ENCODE assay signal across 7 cellular contexts in the genomic region with DNA sequence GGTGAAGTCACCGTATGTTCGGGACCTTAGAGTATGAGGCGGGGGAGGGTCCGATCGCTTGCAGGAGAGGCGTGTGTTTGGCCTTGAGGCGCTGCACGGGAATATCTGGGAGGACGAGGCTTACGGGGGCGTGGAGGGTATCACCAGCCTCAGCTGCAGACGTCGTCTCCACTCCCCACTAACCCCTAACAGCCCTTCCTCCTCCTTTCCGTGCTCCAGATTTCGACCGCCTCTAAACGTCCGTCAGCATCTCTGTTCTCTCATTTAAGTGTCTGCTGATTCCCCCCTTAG. TPM values are rescaled to one million over a fixed set of nuclear protein-coding genes. Genes with fewer than 3 reads are reported as not detected.
DNase-seq lines count a peak whose midpoint lies in the region; ATAC-seq and TF ChIP-seq lines count a peak whose summit lies in the region.

No MANE protein-coding gene starts in this region.

- H3K36me3 Mint-ChIP-seq in H9 (ENCODE audit: insufficient read depth in 1 of 3, low read depth in 3 of 3), result peaks cover 30 to 38% (median 35%) of the 10 kb centered on the region in 3 experiments

- WGBS in H9 (ENCODE audit: extremely low coverage, insufficient read length, low lambda C conversion rate), result no CpG with 5 or more reads among the region's 18 CpGs
- no CpG with 5 or more reads among the region's 18 CpGs for WGBS in trophoblast cell (ENCODE audit: extremely low coverage, insufficient coverage, insufficient read length)

- H4K5ac ChIP-seq in H9 (ENCODE audit: insufficient read length, low read depth, low read length), result no peak overlapping the region

- peak overlapping the region in 1 of 3 experiments; percentile 77; a peak in 2 of 7 replicates for H3K27ac Mint-ChIP-seq in H9

- peaks cover 7 to 24% of the 10 kb centered on the region in 2 experiments for H3K4me1 Mint-ChIP-seq in H9

- peaks cover 1% of the 10 kb centered on the region; the same call in 1 of the 2 replicates for H3K79me2 ChIP-seq in H9 (ENCODE audit: insufficient read depth, low read length)
- peaks cover 6% of the 10 kb centered on the region for H3K79me2 ChIP-seq in trophoblast cell (ENCODE audit: control insufficient read depth, insufficient read depth, low read length, poor library complexity)

- no peak overlapping the region for H2BK15ac ChIP-seq in H9 (ENCODE audit: low read depth, low read length)

- no peaks in the 10 kb centered on the region; a peak in 2 of 5 replicates for H3K9me3 Mint-ChIP-seq in H9

- DNase-seq in H9 (no peak), SK-N-MC (ENCODE audit: low read depth, low spot score) (no peak), foreskin fibroblast (no peak), trophoblast cell (no peak), pons (ENCODE audit: low spot score) (no peak)

- no peak overlapping the region for H2BK20ac ChIP-seq in H9 (ENCODE audit: low read depth, low read length, poor library complexity, severe bottlenecking)

- H3K18ac ChIP-seq in H9 (ENCODE audit: insufficient read length, low read depth, low read length) (no peak overlapping the region), trophoblast cell (ENCODE audit: low read length) (peak overlapping the region; percentile 93)

- H2BK120ac ChIP-seq in H9 (ENCODE audit: low read depth, low read length, poor library complexity, severe bottlenecking), result no peak overlapping the region
- no peak overlapping the region for H2BK120ac ChIP-seq in trophoblast cell (ENCODE audit: insufficient read depth, low read length, poor library complexity)

- H3K27ac ChIP-seq in H9 (ENCODE audit: insufficient read length, low read depth, low read length) (no peak overlapping the region), SK-N-MC (peak overlapping the region; percentile 68; the same call in 1 of the 2 replicates), trophoblast cell (ENCODE audit: low read depth, low read length) (no peak overlapping the region)

- no peak overlapping the region for H3K14ac ChIP-seq in H9 (ENCODE audit: insufficient read depth, low read length)
- peak overlapping the region; percentile 95 for H3K14ac ChIP-seq in trophoblast cell (ENCODE audit: low read length)

- H3K27me3 ChIP-seq in H9 (ENCODE audit: insufficient read depth, low read length) (no peaks in the 10 kb centered on the region), trophoblast cell (ENCODE audit: insufficient read depth, low read length) (no peaks in the 10 kb centered on the region)

- H3K23ac ChIP-seq in H9 (ENCODE audit: insufficient read length, low read depth, low read length) (no peak overlapping the region), trophoblast cell (ENCODE audit: low read length) (no peak overlapping the region)

- H3K4ac ChIP-seq in H9 (ENCODE audit: low read depth, low read length), result no peak overlapping the region
- H3K4ac ChIP-seq in trophoblast cell (ENCODE audit: low read depth, low read length), result peak overlapping the region; percentile 59

- no peak overlapping the region for H4K12ac ChIP-seq in trophoblast cell (ENCODE audit: low read depth, low read length)

- H3K36me3 ChIP-seq in SK-N-MC (ENCODE audit: insufficient read depth, low read length) (peaks cover 24% of the 10 kb centered on the region), trophoblast cell (ENCODE audit: control insufficient read depth in 1 of 2, insufficient read depth in 2 of 2, low read length in 2 of 2) (peaks cover 16 to 17% of the 10 kb centered on the region in 2 experiments)

- no peak overlapping the region for H2BK5ac ChIP-seq in H9 (ENCODE audit: insufficient read length, low read length)
- H2BK5ac ChIP-seq in trophoblast cell (ENCODE audit: low read depth, low read length, poor library complexity), result no peak overlapping the region

- H2BK12ac ChIP-seq in H9 (ENCODE audit: insufficient read length, low read depth, low read length) (no peak overlapping the region), trophoblast cell (ENCODE audit: low read length) (no peak overlapping the region)

- H3K9ac ChIP-seq in H9 (ENCODE audit: extremely low read depth, insufficient read length, low read length), result peak overlapping the region; percentile 62
- H3K9ac ChIP-seq in SK-N-MC (ENCODE audit: insufficient read length), result peak overlapping the region; percentile 95
- H3K9ac ChIP-seq in trophoblast cell (ENCODE audit: low read length), result peak overlapping the region; percentile 95

- H4K8ac ChIP-seq in H9 (replicated peaks; ENCODE audit: insufficient read length, low read depth, low read length) (no peak overlapping the region), trophoblast cell (ENCODE audit: low read depth, low read length) (peak overlapping the region; percentile 98)

- H3K4me3 ChIP-seq in SK-N-MC, result peak overlapping the region; percentile 99
- H3K4me3 ChIP-seq in foreskin fibroblast (ENCODE audit: low read depth in 1 of 2, low read length in 2 of 2), result peak overlapping the region; percentile 80 to 81
- peak overlapping the region; percentile 98 for H3K4me3 ChIP-seq in trophoblast cell (ENCODE audit: low read depth, low read length)

- no peak overlapping the region for H3T11ph ChIP-seq in H9 (ENCODE audit: low read length)

- H3K79me1 ChIP-seq in H9 (ENCODE audit: insufficient read depth, low read depth, low read length, poor library complexity, severe bottlenecking) (no peaks in the 10 kb centered on the region), trophoblast cell (ENCODE audit: low read length) (peaks cover 4% of the 10 kb centered on the region)

- peak overlapping the region; percentile 63 for H3K4me2 ChIP-seq in H9 (ENCODE audit: insufficient read depth, insufficient read length, low read length)
- peak overlapping the region; percentile 81 for H3K4me2 ChIP-seq in trophoblast cell (ENCODE audit: low read length)

- TF ChIP-seq CTCF in H9 (conservative IDR thresholded peaks at IDR 0.05) (no peak), foreskin fibroblast (IDR thresholded peaks at IDR 0.05; ENCODE audit: low read depth, low read length) (no peak)

- peaks cover 5% of the 10 kb centered on the region for H3K23me2 ChIP-seq in H9 (ENCODE audit: insufficient read length, low read depth, low read length, poor library complexity, severe bottlenecking)

- H4K20me1 ChIP-seq in H9 (ENCODE audit: control insufficient read depth, insufficient read depth, insufficient read length), result no peaks in the 10 kb centered on the region

- H4K91ac ChIP-seq in H9 (ENCODE audit: insufficient read length, low read depth, low read length), result no peak overlapping the region
- no peak overlapping the region for H4K91ac ChIP-seq in trophoblast cell (ENCODE audit: low read depth, low read length)

- H2AFZ ChIP-seq in H9 (ENCODE audit: low read length) (no peak overlapping the region), trophoblast cell (ENCODE audit: insufficient read depth, low read length, poor library complexity) (peak overlapping the region; percentile 94)

- peak overlapping the region; percentile 88 to 90 for H3K4me3 Mint-ChIP-seq in H9

- H3K4me1 ChIP-seq in H9 (ENCODE audit: insufficient read depth, low read length) (no peaks in the 10 kb centered on the region), trophoblast cell (ENCODE audit: control insufficient read depth in 1 of 2, insufficient read depth in 2 of 2, low read length in 2 of 2) (peaks cover 0 to 2% of the 10 kb centered on the region in 2 experiments)

- H2AK5ac ChIP-seq in H9 (ENCODE audit: insufficient read length, low read length) (no peak overlapping the region), trophoblast cell (ENCODE audit: low read length) (no peak overlapping the region)

- ATAC-seq in GM19467 (IDR thresholded peaks at IDR 0.05; ENCODE audit: unreplicated experiment), result no peak
- no peak for ATAC-seq in GM21717 (IDR thresholded peaks at IDR 0.05; ENCODE audit: unreplicated experiment)

- no peak overlapping the region for H3K56ac ChIP-seq in H9 (ENCODE audit: insufficient read length, low read depth, low read length)

- peaks cover 13% of the 10 kb centered on the region for H3K27me3 Mint-ChIP-seq in H9 (ENCODE audit: low read depth)

- H3K9me3 ChIP-seq in H9 (ENCODE audit: control insufficient read depth, low read depth, low read length) (no peaks in the 10 kb centered on the region), SK-N-MC (ENCODE audit: low read depth, low read length) (no peaks in the 10 kb centered on the region), trophoblast cell (ENCODE audit: insufficient read depth, low read depth, low read length) (peaks cover 2% of the 10 kb centered on the region)

RNA-seq across cellular contexts. Expression of a gene that starts 23.5 kb away (rescaled TPM):
- total RNA-seq in H9 (2021), result 19.1 and 19.4 TPM in 2 replicates
- 8.8 and 9.5 TPM in 2 replicates for polyA plus RNA-seq in trophoblast cell (2013)

RNA-seq across cellular contexts. Expression of a gene that starts 23.6 kb away (rescaled TPM):
- 0.33 and 0.39 TPM in 2 replicates for total RNA-seq in H9 (2021)
- 0.08 and 0.10 TPM in 2 replicates for polyA plus RNA-seq in trophoblast cell (2013)
